2 cellular contexts compared by ENCODE assay signal in the genomic region with DNA sequence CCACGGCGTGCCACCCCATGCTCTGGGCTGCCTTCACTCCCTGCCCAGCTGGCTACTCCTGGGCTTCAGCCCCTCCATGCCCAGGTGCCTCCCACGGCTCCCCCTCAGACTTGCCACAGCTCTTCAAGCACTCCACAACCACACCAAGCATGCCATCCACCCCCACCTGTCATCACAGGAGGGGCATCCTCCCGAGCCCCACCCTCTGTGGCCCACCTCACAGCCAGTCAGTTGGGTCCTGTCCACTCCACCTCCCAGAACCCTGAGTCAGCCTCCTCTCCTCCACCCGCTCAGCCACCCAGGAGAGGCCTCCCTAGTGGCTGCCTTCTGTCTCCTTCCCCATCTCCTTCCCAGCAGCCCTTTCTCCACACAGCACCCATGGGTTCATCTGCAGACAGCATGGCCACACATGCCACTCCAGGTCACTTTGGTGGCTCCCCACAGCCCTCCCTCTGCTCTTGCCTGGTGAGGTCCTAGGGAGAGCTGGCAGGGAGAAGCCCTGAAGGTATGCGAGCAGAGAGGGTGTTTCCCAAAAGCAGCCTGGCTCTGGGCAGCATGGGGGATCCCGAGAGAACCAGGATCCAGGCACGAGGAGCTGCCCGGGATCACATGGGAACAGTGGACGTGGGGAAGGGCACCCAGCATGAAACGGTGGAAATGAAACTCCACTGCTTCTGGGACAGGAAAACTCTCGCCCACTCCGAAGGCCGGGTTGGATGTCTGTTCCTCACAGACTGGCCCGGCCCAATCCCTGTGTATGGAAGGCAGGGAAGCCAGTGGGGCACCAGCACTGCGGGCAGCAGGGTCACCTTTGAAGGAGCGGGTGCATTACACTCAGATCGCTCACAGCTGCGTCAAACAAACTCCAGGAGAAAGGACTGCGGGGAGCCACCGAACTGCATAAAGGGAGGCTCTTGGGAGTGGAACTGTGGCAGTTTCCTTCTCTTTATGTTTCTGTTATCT.
TF ChIP-seq lines count a peak whose summit lies in the region.

No MANE protein-coding gene starts in this region.

TF ChIP-seq in SK-N-SH, 30 proteins besides CTCF, POLR2A, EP300 and RAD21 (continued from another document):
- TF ChIP-seq, protein P1, sequence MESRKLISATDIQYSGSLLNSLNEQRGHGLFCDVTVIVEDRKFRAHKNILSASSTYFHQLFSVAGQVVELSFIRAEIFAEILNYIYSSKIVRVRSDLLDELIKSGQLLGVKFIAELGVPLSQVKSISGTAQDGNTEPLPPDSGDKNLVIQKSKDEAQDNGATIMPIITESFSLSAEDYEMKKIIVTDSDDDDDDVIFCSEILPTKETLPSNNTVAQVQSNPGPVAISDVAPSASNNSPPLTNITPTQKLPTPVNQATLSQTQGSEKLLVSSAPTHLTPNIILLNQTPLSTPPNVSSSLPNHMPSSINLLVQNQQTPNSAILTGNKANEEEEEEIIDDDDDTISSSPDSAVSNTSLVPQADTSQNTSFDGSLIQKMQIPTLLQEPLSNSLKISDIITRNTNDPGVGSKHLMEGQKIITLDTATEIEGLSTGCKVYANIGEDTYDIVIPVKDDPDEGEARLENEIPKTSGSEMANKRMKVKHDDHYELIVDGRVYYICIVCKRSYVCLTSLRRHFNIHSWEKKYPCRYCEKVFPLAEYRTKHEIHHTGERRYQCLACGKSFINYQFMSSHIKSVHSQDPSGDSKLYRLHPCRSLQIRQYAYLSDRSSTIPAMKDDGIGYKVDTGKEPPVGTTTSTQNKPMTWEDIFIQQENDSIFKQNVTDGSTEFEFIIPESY (IDR thresholded peaks at IDR 0.05; ENCODE audit: borderline replicate concordance, low read depth), result no peak
- TF ChIP-seq, protein P2, sequence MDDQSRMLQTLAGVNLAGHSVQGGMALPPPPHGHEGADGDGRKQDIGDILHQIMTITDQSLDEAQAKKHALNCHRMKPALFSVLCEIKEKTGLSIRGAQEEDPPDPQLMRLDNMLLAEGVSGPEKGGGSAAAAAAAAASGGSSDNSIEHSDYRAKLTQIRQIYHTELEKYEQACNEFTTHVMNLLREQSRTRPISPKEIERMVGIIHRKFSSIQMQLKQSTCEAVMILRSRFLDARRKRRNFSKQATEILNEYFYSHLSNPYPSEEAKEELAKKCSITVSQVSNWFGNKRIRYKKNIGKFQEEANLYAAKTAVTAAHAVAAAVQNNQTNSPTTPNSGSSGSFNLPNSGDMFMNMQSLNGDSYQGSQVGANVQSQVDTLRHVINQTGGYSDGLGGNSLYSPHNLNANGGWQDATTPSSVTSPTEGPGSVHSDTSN (IDR thresholded peaks at IDR 0.05), result no peak
- TF ChIP-seq JUND (IDR thresholded peaks at IDR 0.05) (no peak), FOXJ3 (CRISPR knock-in tag; IDR thresholded peaks at IDR 0.05) (no peak), MXI1 (IDR thresholded peaks at IDR 0.05; ENCODE audit: low read depth, low read length) (no peak), IRF3 (IDR thresholded peaks at IDR 0.05; ENCODE audit: low read depth, low read length) (no peak), RXRA (IDR thresholded peaks at IDR 0.05; ENCODE audit: borderline replicate concordance, low read depth) (no peak), TCF12 (IDR thresholded peaks at IDR 0.05) (no peak), FOSL2 (IDR thresholded peaks at IDR 0.05; ENCODE audit: borderline replicate concordance, low read depth) (no peak), GATA2 (CRISPR knock-in tag; IDR thresholded peaks at IDR 0.05) (no peak)

TF ChIP-seq in SK-N-SH treated with all-trans-retinoic acid at 6 μM for 48 hours, 23 proteins besides CTCF, POLR2A, EP300 and RAD21 (continued from another document):
- TF ChIP-seq, protein P3, sequence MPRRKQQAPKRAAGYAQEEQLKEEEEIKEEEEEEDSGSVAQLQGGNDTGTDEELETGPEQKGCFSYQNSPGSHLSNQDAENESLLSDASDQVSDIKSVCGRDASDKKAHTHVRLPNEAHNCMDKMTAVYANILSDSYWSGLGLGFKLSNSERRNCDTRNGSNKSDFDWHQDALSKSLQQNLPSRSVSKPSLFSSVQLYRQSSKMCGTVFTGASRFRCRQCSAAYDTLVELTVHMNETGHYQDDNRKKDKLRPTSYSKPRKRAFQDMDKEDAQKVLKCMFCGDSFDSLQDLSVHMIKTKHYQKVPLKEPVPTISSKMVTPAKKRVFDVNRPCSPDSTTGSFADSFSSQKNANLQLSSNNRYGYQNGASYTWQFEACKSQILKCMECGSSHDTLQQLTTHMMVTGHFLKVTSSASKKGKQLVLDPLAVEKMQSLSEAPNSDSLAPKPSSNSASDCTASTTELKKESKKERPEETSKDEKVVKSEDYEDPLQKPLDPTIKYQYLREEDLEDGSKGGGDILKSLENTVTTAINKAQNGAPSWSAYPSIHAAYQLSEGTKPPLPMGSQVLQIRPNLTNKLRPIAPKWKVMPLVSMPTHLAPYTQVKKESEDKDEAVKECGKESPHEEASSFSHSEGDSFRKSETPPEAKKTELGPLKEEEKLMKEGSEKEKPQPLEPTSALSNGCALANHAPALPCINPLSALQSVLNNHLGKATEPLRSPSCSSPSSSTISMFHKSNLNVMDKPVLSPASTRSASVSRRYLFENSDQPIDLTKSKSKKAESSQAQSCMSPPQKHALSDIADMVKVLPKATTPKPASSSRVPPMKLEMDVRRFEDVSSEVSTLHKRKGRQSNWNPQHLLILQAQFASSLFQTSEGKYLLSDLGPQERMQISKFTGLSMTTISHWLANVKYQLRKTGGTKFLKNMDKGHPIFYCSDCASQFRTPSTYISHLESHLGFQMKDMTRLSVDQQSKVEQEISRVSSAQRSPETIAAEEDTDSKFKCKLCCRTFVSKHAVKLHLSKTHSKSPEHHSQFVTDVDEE (CRISPR knock-in tag; IDR thresholded peaks at IDR 0.05), result no peak
- no peak for TF ChIP-seq ZFP30 (CRISPR knock-in tag; IDR thresholded peaks at IDR 0.05)
- no peak for TF ChIP-seq GLIS3 (CRISPR knock-in tag; IDR thresholded peaks at IDR 0.05)
TF ChIP-seq in SK-N-SH treated with all-trans-retinoic acid at 6 μM for 48 hours: peak in this region for 0.
